ENCODE assay signal across 9 cellular contexts in genomic region chr2:85796549-85797262, GRCh38. TPM values are rescaled to one million over a fixed set of nuclear protein-coding genes. Genes with fewer than 3 reads are reported as not detected.
DNase-seq lines count a peak whose midpoint lies in the region; ATAC-seq and TF ChIP-seq lines count a peak whose summit lies in the region.
"Had no signal": no experiment of that assay in that cellular context is flagged by ENCODE, and none has a peak within 500 bp of the region (broad histone marks: within the 10 kb centered on the region; RNA-seq: fewer than 3 reads in every experiment).

No MANE protein-coding gene starts in this region.

- H2AK5ac ChIP-seq in mesendoderm (ENCODE audit: low read length): no peak overlapping the region

- TF ChIP-seq CTCF in natural killer cell (IDR thresholded peaks at IDR 0.05) (no peak), nephron progenitor cell (IDR thresholded peaks at IDR 0.05) (no peak)

- no peaks in the 10 kb centered on the region for H3K79me1 ChIP-seq in mesendoderm (ENCODE audit: low read length)

- H3K4me3 ChIP-seq in mesendoderm (ENCODE audit: low read length): no peak overlapping the region

- intact Hi-C loops in natural killer cell (cut with micrococcal nuclease): no loop called here

- H2BK5ac ChIP-seq in mesendoderm (ENCODE audit: low read length): no peak overlapping the region

- no peaks in the 10 kb centered on the region for H3K9me3 Mint-ChIP-seq in natural killer cell treated with Interleukin-12 subunit alpha and Interleukin-12 subunit beta and Interleukin-15 and Interleukin-18, amount 100 ng/mL, for 72 hours
- H3K9me3 Mint-ChIP-seq in natural killer cell (no peaks in the 10 kb centered on the region), nephron progenitor cell (peaks cover 8% of the 10 kb centered on the region)

- H3K27me3 Mint-ChIP-seq in natural killer cell treated with Interleukin-12 subunit alpha and Interleukin-12 subunit beta and Interleukin-15 and Interleukin-18, amount 100 ng/mL, for 72 hours: peaks cover 20 to 42% of the 10 kb centered on the region in 2 donors
- peaks cover 24 to 32% of the 10 kb centered on the region in 2 donors for H3K27me3 Mint-ChIP-seq in natural killer cell (ENCODE audit: low read depth in 2 of 2)
- peaks cover 10% of the 10 kb centered on the region for H3K27me3 Mint-ChIP-seq in nephron progenitor cell (ENCODE audit: low read depth, poor library complexity)

- H2BK120ac ChIP-seq in mesendoderm (ENCODE audit: low read depth, low read length): no peak overlapping the region

- WGBS in mesendoderm (ENCODE audit: extremely low coverage, insufficient coverage, low lambda C conversion rate): no CpG with 5 or more reads among the region's 18 CpGs

- no peak overlapping the region for H3K56ac ChIP-seq in mesendoderm (ENCODE audit: low read length)

- H3K23ac ChIP-seq in mesendoderm (ENCODE audit: low read length): no peak overlapping the region

- no peaks in the 10 kb centered on the region for H3K36me3 Mint-ChIP-seq in natural killer cell treated with Interleukin-12 subunit alpha and Interleukin-12 subunit beta and Interleukin-15 and Interleukin-18, amount 100 ng/mL, for 72 hours
- H3K36me3 Mint-ChIP-seq in natural killer cell (no peaks in the 10 kb centered on the region), nephron progenitor cell (ENCODE audit: low read depth) (no peaks in the 10 kb centered on the region)

- H3K27me3 ChIP-seq in mesendoderm (ENCODE audit: insufficient read depth, low read length, poor library complexity): no peaks in the 10 kb centered on the region

- H2BK15ac ChIP-seq in mesendoderm (replicated peaks; ENCODE audit: low read depth): no peak overlapping the region

- no peak overlapping the region for H3K27ac ChIP-seq in mesendoderm (ENCODE audit: low read depth, low read length)

- H3K36me3 ChIP-seq in mesendoderm (ENCODE audit: control insufficient read depth, insufficient read depth, low read length): no peaks in the 10 kb centered on the region

- no peak overlapping the region for H3K9ac ChIP-seq in mesendoderm (ENCODE audit: low read length)

- no peak for ATAC-seq in natural killer cell treated with Interleukin-12 subunit alpha and Interleukin-12 subunit beta and Interleukin-15 and Interleukin-18, amount 100 ng/mL, for 72 hours
- no peak for ATAC-seq in natural killer cell
- ATAC-seq in HG02623 (IDR thresholded peaks at IDR 0.05; ENCODE audit: unreplicated experiment): no peak
- no peak for ATAC-seq in GM19395 (IDR thresholded peaks at IDR 0.05; ENCODE audit: unreplicated experiment)

- no peaks in the 10 kb centered on the region for H3K4me1 ChIP-seq in mesendoderm (ENCODE audit: control insufficient read depth, low read depth, low read length)

- H3K4me3 Mint-ChIP-seq in natural killer cell treated with Interleukin-12 subunit alpha and Interleukin-12 subunit beta and Interleukin-15 and Interleukin-18, amount 100 ng/mL, for 72 hours: no peak overlapping the region
- no peak overlapping the region for H3K4me3 Mint-ChIP-seq in natural killer cell
- H3K4me3 Mint-ChIP-seq in nephron progenitor cell: no peak overlapping the region

- peak; percentile 51 for DNase-seq in natural killer cell treated with Interleukin-12 subunit alpha and Interleukin-12 subunit beta and Interleukin-15 and Interleukin-18, amount 100 ng/mL, for 72 hours (ENCODE audit: low spot score)
- DNase-seq in natural killer cell (no peak), foreskin melanocyte (peak; percentile 49), nephron progenitor cell (no peak), mesendoderm (no peak), HCEC 1CT (no peak)
- DNase-seq: mammary epithelial cell had no signal

- H4K8ac ChIP-seq in mesendoderm (ENCODE audit: low read depth, low read length): no peak overlapping the region

- no peak overlapping the region for H3K18ac ChIP-seq in mesendoderm (ENCODE audit: low read length)

- H3K4me1 Mint-ChIP-seq in natural killer cell treated with Interleukin-12 subunit alpha and Interleukin-12 subunit beta and Interleukin-15 and Interleukin-18, amount 100 ng/mL, for 72 hours (ENCODE audit: low read depth in 2 of 2): no peaks in the 10 kb centered on the region
- H3K4me1 Mint-ChIP-seq in natural killer cell (no peaks in the 10 kb centered on the region), nephron progenitor cell (peaks cover 55% of the 10 kb centered on the region)

- H3K27ac Mint-ChIP-seq in natural killer cell treated with Interleukin-12 subunit alpha and Interleukin-12 subunit beta and Interleukin-15 and Interleukin-18, amount 100 ng/mL, for 72 hours: no peak overlapping the region
- H3K27ac Mint-ChIP-seq in natural killer cell (no peak overlapping the region), nephron progenitor cell (peak overlapping the region; percentile 86)

- H4K5ac ChIP-seq in mesendoderm (ENCODE audit: low read length): no peak overlapping the region

- no peak overlapping the region for H3K4me2 ChIP-seq in mesendoderm (ENCODE audit: low read length)

- H3K4ac ChIP-seq in mesendoderm (ENCODE audit: low read depth, low read length): no peak overlapping the region

- no peaks in the 10 kb centered on the region for H3K79me2 ChIP-seq in mesendoderm (ENCODE audit: control insufficient read depth, insufficient read depth, low read length)

RNA-seq across cellular contexts. Expression of gene ATOH8, which starts 42.9 kb away (rescaled TPM):
- total RNA-seq in natural killer cell treated with Interleukin-12 subunit alpha and Interleukin-12 subunit beta and Interleukin-15 and Interleukin-18, amount 100 ng/mL, for 72 hours: not detected
- under 1 TPM in 1 of 3 donors, not detected in 2; 0.23 TPM for total RNA-seq in natural killer cell
- polyA plus RNA-seq in mesendoderm (2013, experiment 1 of 2): 0.37 TPM
- 0.39 TPM for polyA plus RNA-seq in mesendoderm (2013, experiment 2 of 2)
- total RNA-seq: mammary epithelial cell had no signal
- polyA plus RNA-seq: mammary epithelial cell had no signal

Comparison
In these comparisons a context has a peak if more than half of its experiments do, and no peak if none do; other contexts are left out.
1. DNase-seq: peak in natural killer cell treated with Interleukin-12 subunit alpha and Interleukin-12 subunit beta and Interleukin-15 and Interleukin-18, amount 100 ng/mL, for 72 hours (single experiment) and foreskin melanocyte (single experiment); none in natural killer cell (single experiment), nephron progenitor cell (single experiment), mesendoderm (single experiment) and HCEC 1CT (single experiment).